In the genomic region with DNA sequence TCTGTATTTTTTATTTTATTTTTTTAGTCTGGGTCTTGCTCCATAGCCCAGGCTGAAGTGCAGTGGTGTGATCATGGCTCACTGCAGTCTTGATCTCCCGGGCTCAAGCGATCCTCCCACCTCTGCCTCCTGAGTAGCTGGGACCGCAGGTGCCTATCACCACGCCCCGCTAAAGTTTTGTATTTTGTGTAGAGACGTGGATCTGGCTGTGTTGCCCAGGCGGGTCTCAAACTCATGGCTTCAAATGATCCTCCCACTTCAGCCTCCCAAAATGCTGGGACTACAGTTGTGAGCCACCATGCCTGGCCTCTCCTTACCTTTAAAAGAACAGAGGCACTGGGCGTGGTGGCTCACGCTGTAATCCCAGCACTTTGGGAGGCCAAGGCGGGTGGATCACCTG, we compare ENCODE assay signal across 1 cellular context.
TF ChIP-seq lines count a peak whose summit lies in the region.

No MANE protein-coding gene starts in this region.

TF ChIP-seq in WTC11, 78 proteins besides CTCF, POLR2A, EP300 and RAD21:
- no peak for TF ChIP-seq TCF7 (CRISPR knock-in tag; IDR thresholded peaks at IDR 0.05; ENCODE audit: low read depth)
- 0 out of 2 replicates have a peak, but pooled peaks have one; percentile 56 for TF ChIP-seq ZNF121 (CRISPR knock-in tag; IDR thresholded peaks at IDR 0.05)
